In the genomic region with DNA sequence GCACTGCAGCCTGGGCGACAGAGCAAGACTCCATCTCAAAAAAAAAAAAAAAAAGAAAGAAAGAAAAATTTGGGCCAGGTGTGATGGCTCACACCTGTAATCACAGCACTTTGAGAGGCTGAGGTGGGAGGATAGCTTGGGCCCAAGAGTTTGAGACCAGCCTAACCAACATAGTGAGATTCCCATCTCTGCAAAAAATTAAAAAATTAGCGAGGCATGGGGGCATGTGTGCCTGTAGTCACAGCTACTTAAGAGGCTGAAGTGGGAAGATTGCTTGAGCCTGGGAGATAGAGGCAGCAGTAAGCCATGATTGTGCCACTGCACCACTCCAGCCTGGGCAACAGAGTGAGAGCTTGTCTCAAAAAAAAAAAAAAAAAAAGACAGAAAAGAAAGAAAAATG, we compare ENCODE assay signal across 16 cellular contexts. TPM values are rescaled to one million over a fixed set of nuclear protein-coding genes. Genes with fewer than 3 reads are reported as not detected.
"Had no signal": no experiment of that assay in that cellular context is flagged by ENCODE, and none has a peak within 500 bp of the region (broad histone marks: within the 10 kb centered on the region; RNA-seq: fewer than 3 reads in every experiment).

No MANE protein-coding gene starts in this region.

- H3K4me1 ChIP-seq: breast epithelium had no signal

- H3K4me3 ChIP-seq: breast epithelium, esophagus squamous epithelium, left ventricle myocardium inferior had no signal

- H3K27ac ChIP-seq: breast epithelium, left ventricle myocardium inferior, VCaP had no signal

- H3K9me3 ChIP-seq: breast epithelium, esophagus squamous epithelium, left ventricle myocardium inferior had no signal

- H3K4me3 Mint-ChIP-seq: activated CD8-positive, alpha-beta T cell treated with anti-CD3 and anti-CD28 coated beads, Interleukin-2, amount 10 ng/mL, durations not matched to agents 7 days and 5 days; neural crest cell; stimulated activated naive CD8-positive, alpha-beta T cell treated with anti-CD3 and anti-CD28 coated beads, Interleukin-15, Interleukin-2, amounts not matched to agents 100 ng/mL and 50 ng/mL, for 24 hours had no signal

- H3K27ac Mint-ChIP-seq: activated CD8-positive, alpha-beta T cell treated with anti-CD3 and anti-CD28 coated beads, Interleukin-2, amount 10 ng/mL, durations not matched to agents 7 days and 5 days; activated naive CD4-positive, alpha-beta T cell treated with anti-CD3 and anti-CD28 coated beads, Interleukin-2, amount 50 U/mL, for 72 hours; stimulated activated naive CD8-positive, alpha-beta T cell treated with anti-CD3 and anti-CD28 coated beads, Interleukin-15, Interleukin-2, amounts not matched to agents 100 ng/mL and 50 ng/mL, for 24 hours had no signal

- H3K27me3 ChIP-seq: breast epithelium, esophagus squamous epithelium had no signal

- DNase-seq: activated CD4-positive, alpha-beta T cell treated with anti-CD3 and anti-CD28 coated beads for 48 hours; activated CD8-positive, alpha-beta T cell treated with anti-CD3 and anti-CD28 coated beads, Interleukin-2, amount 10 ng/mL, durations not matched to agents 7 days and 5 days; anterior cingulate cortex; esophagus squamous epithelium; foreskin fibroblast; head of caudate nucleus; left ventricle myocardium inferior; mesendoderm; stimulated activated CD4-positive, alpha-beta T cell treated with anti-CD3 and anti-CD28 coated beads, Interleukin-12 subunit alpha, Interleukin-12 subunit beta, amount 100 ng/mL, for 4 hours had no signal

- H3K36me3 ChIP-seq: breast epithelium, esophagus squamous epithelium, left ventricle myocardium inferior had no signal

- ATAC-seq: activated CD8-positive, alpha-beta T cell treated with anti-CD3 and anti-CD28 coated beads, Interleukin-2, amount 10 ng/mL, durations not matched to agents 7 days and 5 days; activated naive CD4-positive, alpha-beta T cell treated with anti-CD3 and anti-CD28 coated beads, Interleukin-2, amount 50 U/mL, for 72 hours had no signal

- H3K9me3 Mint-ChIP-seq: activated naive CD4-positive, alpha-beta T cell treated with anti-CD3 and anti-CD28 coated beads, Interleukin-2, amount 50 U/mL, for 72 hours; stimulated activated naive CD8-positive, alpha-beta T cell treated with anti-CD3 and anti-CD28 coated beads, Interleukin-15, Interleukin-2, amounts not matched to agents 100 ng/mL and 50 ng/mL, for 24 hours had no signal

RNA-seq across cellular contexts. Expression of a gene that starts 2.9 kb away (rescaled TPM):
- total RNA-seq: left ventricle myocardium inferior, osteocyte had no signal
- polyA plus RNA-seq: keratinocyte had no signal

RNA-seq across cellular contexts. Expression of a gene that starts 20.1 kb away (rescaled TPM):
- total RNA-seq: left ventricle myocardium inferior, osteocyte had no signal
